9 cellular contexts compared by ENCODE assay signal in the genomic region with DNA sequence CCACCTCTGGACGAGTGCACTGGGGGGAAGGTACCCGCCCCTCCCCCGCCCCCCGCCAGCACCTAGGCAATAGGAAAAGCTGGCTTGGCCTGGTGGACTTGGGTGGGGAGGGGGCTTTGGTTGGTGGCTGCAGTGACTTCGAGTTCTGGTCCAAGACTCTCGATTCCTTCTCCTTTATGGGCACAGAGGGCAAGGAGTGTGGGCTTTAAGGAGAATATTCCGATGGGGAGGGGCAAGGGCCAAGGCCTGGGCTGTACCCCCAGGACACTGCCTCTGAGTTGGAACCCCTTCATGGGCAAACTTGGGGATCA. TPM values are rescaled to one million over a fixed set of nuclear protein-coding genes. Genes with fewer than 3 reads are reported as not detected.
A peak's percentile ranks its signal among the peaks of the same experiment; 100 is the strongest.
DNase-seq lines count a peak whose midpoint lies in the region; ATAC-seq and TF ChIP-seq lines count a peak whose summit lies in the region.
"Had no signal": no experiment of that assay in that cellular context is flagged by ENCODE, and none has a peak within 500 bp of the region (broad histone marks: within the 10 kb centered on the region; RNA-seq: fewer than 3 reads in every experiment).

No MANE protein-coding gene starts in this region.

- H3K36me3 Mint-ChIP-seq in naive thymus-derived CD8-positive, alpha-beta T cell = peaks cover 0 to 1% (median 0%) of the 10 kb centered on the region in 3 donors

- WGBS in ectodermal cell, 2 experiments = 3 to 4% methylated on average over 7 of the region's 7 CpGs

- TF ChIP-seq CTCF in BJ (IDR thresholded peaks at IDR 0.05; ENCODE audit: insufficient read depth, low read depth, low read length) = no peak

- H3K4me3 Mint-ChIP-seq in naive thymus-derived CD8-positive, alpha-beta T cell = peak overlapping the region; percentile 82 to 90 (median 86)

- DNase-seq in BJ (ENCODE audit: low read depth) = no peak
- DNase-seq in Jurkat, Clone E6-1 (ENCODE audit: low read depth, low spot score) = no peak
- DNase-seq in naive thymus-derived CD8-positive, alpha-beta T cell = no peak
- DNase-seq in SW 1271 (lab: John Stamatoyannopoulos, UW) = no peak
- DNase-seq in MV-4-11 (lab: John Stamatoyannopoulos, UW) = no peak
- DNase-seq in NCI-H2171 (lab: John Stamatoyannopoulos, UW) = no peak

- H3K27ac Mint-ChIP-seq in naive thymus-derived CD8-positive, alpha-beta T cell = peak overlapping the region; percentile 63 to 95 (median 91)

- CTCF ChIA-PET in BJ (lab: Yijun Ruan, JAX) = interaction anchor here (0.8 to 1.6 kb wide), 4 partner anchors 11 to 53 kb away, joined by 3 to 5 read pairs (median 4); partner anchors contain the start of gene LRRC59

- POLR2A ChIA-PET in BJ (lab: Charles Lee) = no interaction called here
- POLR2A ChIA-PET in naive thymus-derived CD8-positive, alpha-beta T cell (lab: Charles Lee) = interaction anchor here (0.9 to 2.6 kb wide), 3 partner anchors 29 to 53 kb away, joined by 3 to 12 read pairs (median 3); partner anchors contain the start of gene LRRC59

- H3K4me1 ChIP-seq in ectodermal cell (ENCODE audit: control insufficient read depth, insufficient read depth, low read length) = peaks cover 11% of the 10 kb centered on the region

- no peaks in the 10 kb centered on the region for H3K9me3 Mint-ChIP-seq in naive thymus-derived CD8-positive, alpha-beta T cell

- H3K9me3 ChIP-seq in ectodermal cell (ENCODE audit: control insufficient read depth, low read length) = no peaks in the 10 kb centered on the region

- no peak for ATAC-seq in naive thymus-derived CD8-positive, alpha-beta T cell
- no peak for ATAC-seq in HG02840 (IDR thresholded peaks at IDR 0.05; ENCODE audit: low FRiP score, unreplicated experiment)

- H3K4me1 Mint-ChIP-seq in naive thymus-derived CD8-positive, alpha-beta T cell = peaks cover 16 to 46% (median 30%) of the 10 kb centered on the region in 4 donors

- no peaks in the 10 kb centered on the region for H3K36me3 ChIP-seq in BJ (ENCODE audit: control insufficient read depth, insufficient read depth, low read length)
- no peaks in the 10 kb centered on the region for H3K36me3 ChIP-seq in ectodermal cell (ENCODE audit: control insufficient read depth, insufficient read depth, low read length)

- H3K4me3 ChIP-seq in BJ (ENCODE audit: low read depth, low read length) (peak overlapping the region; percentile 65), ectodermal cell (ENCODE audit: insufficient read depth, low read depth, low read length) (peak overlapping the region; percentile 68)
- peak overlapping the region; percentile 69 for H3K4me3 ChIP-seq in Jurkat, Clone E6-1 (ENCODE audit: low read length)

- H3K27me3 ChIP-seq in BJ (ENCODE audit: control insufficient read depth, insufficient read depth, low read length) (no peaks in the 10 kb centered on the region), ectodermal cell (ENCODE audit: control insufficient read depth, insufficient read depth, low read length, poor library complexity, severe bottlenecking) (peaks cover 4% of the 10 kb centered on the region)

- H3K27ac ChIP-seq in ectodermal cell (ENCODE audit: insufficient read depth, low read depth, low read length, poor library complexity, severe bottlenecking) = peak overlapping the region; percentile 28

- H3K27me3 Mint-ChIP-seq in naive thymus-derived CD8-positive, alpha-beta T cell = no peaks in the 10 kb centered on the region

RNA-seq across cellular contexts. Expression of gene ACSF2, which starts 0.4 kb away (rescaled TPM):
- polyA plus RNA-seq in BJ (2011; rRNA removed) = 19.9 and 25.4 TPM in 2 replicates
- polyA minus RNA-seq in BJ (2011; rRNA and poly(A)+ RNA removed) = 19.8 and 31.7 TPM in 2 replicates
- 39.5 TPM for polyA plus RNA-seq in Jurkat, Clone E6-1 (2012; ENCODE audit: insufficient read depth, insufficient read length)
- 17.6 TPM for polyA plus RNA-seq in ectodermal cell (2013, experiment 1 of 4)
- polyA plus RNA-seq in ectodermal cell (2013, experiment 2 of 4) = 15.0 TPM
- polyA plus RNA-seq in ectodermal cell (2013, experiment 3 of 4) = 14.9 TPM
- 21.0 TPM for polyA plus RNA-seq in ectodermal cell (2013, experiment 4 of 4)
- 10 to 100 TPM; 22.4 to 25.9 TPM for total RNA-seq in naive thymus-derived CD8-positive, alpha-beta T cell
- 1 to 10 TPM; 1.2 to 2.3 (median 2.1) TPM for polyA plus RNA-seq in naive thymus-derived CD8-positive, alpha-beta T cell

RNA-seq across cellular contexts. Expression of gene LRRC59, which starts 29.1 kb away (rescaled TPM):
- 110 and 119 TPM in 2 replicates for polyA plus RNA-seq in BJ (2011; rRNA removed)
- polyA minus RNA-seq in BJ (2011; rRNA and poly(A)+ RNA removed) = 99.3 and 106 TPM in 2 replicates
- polyA plus RNA-seq in Jurkat, Clone E6-1 (2012; ENCODE audit: insufficient read depth, insufficient read length) = 121 TPM
- 79.7 TPM for polyA plus RNA-seq in ectodermal cell (2013, experiment 1 of 4)
- polyA plus RNA-seq in ectodermal cell (2013, experiment 2 of 4) = 81.7 TPM
- polyA plus RNA-seq in ectodermal cell (2013, experiment 3 of 4) = 64.3 TPM
- 65.3 TPM for polyA plus RNA-seq in ectodermal cell (2013, experiment 4 of 4)
- total RNA-seq in naive thymus-derived CD8-positive, alpha-beta T cell = 10 to 100 TPM; 25.7 to 27.7 TPM
- polyA plus RNA-seq in naive thymus-derived CD8-positive, alpha-beta T cell = 10 to 100 TPM; 12.8 to 14.1 (median 13.8) TPM

RNA-seq across cellular contexts. Expression of gene CHAD, which starts 42.3 kb away (rescaled TPM):
- polyA plus RNA-seq in BJ (2011; rRNA removed) = not detected in 2 replicates
- polyA minus RNA-seq in BJ (2011; rRNA and poly(A)+ RNA removed) = not detected in 2 replicates
- polyA plus RNA-seq in Jurkat, Clone E6-1 (2012; ENCODE audit: insufficient read depth, insufficient read length) = not detected
- not detected for polyA plus RNA-seq in ectodermal cell (2013, experiment 1 of 4)
- not detected for polyA plus RNA-seq in ectodermal cell (2013, experiment 2 of 4)
- not detected for polyA plus RNA-seq in ectodermal cell (2013, experiment 3 of 4)
- polyA plus RNA-seq in ectodermal cell (2013, experiment 4 of 4) = not detected
- not detected for total RNA-seq in naive thymus-derived CD8-positive, alpha-beta T cell
- polyA plus RNA-seq in naive thymus-derived CD8-positive, alpha-beta T cell = not detected
- total RNA-seq: subcutaneous adipose tissue had no signal

RNA-seq across cellular contexts. Expression of gene RSAD1, which starts 52.2 kb away (rescaled TPM):
- 17.5 and 22.6 TPM in 2 replicates for polyA plus RNA-seq in BJ (2011; rRNA removed)
- polyA minus RNA-seq in BJ (2011; rRNA and poly(A)+ RNA removed) = 7.9 and 13.9 TPM in 2 replicates
- polyA plus RNA-seq in Jurkat, Clone E6-1 (2012; ENCODE audit: insufficient read depth, insufficient read length) = 84.2 TPM
- 20.8 TPM for polyA plus RNA-seq in ectodermal cell (2013, experiment 1 of 4)
- polyA plus RNA-seq in ectodermal cell (2013, experiment 2 of 4) = 17.6 TPM
- polyA plus RNA-seq in ectodermal cell (2013, experiment 3 of 4) = 17.8 TPM
- 18.2 TPM for polyA plus RNA-seq in ectodermal cell (2013, experiment 4 of 4)
- 10 to 100 TPM; 88.2 to 90.6 TPM for total RNA-seq in naive thymus-derived CD8-positive, alpha-beta T cell
- 10 to 100 TPM; 61.3 to 78.8 (median 64.2) TPM for polyA plus RNA-seq in naive thymus-derived CD8-positive, alpha-beta T cell

RNA-seq across cellular contexts. Expression of gene EME1, which starts 53.4 kb away (rescaled TPM):
- polyA plus RNA-seq in BJ (2011; rRNA removed) = 5.3 and 5.9 TPM in 2 replicates
- 2.2 and 2.6 TPM in 2 replicates for polyA minus RNA-seq in BJ (2011; rRNA and poly(A)+ RNA removed)
- polyA plus RNA-seq in Jurkat, Clone E6-1 (2012; ENCODE audit: insufficient read depth, insufficient read length) = 69.9 TPM
- polyA plus RNA-seq in ectodermal cell (2013, experiment 1 of 4) = 29.6 TPM
- polyA plus RNA-seq in ectodermal cell (2013, experiment 2 of 4) = 24.3 TPM
- polyA plus RNA-seq in ectodermal cell (2013, experiment 3 of 4) = 24.2 TPM
- 28.7 TPM for polyA plus RNA-seq in ectodermal cell (2013, experiment 4 of 4)
- 1 to 10 TPM; 1.9 to 2.7 TPM for total RNA-seq in naive thymus-derived CD8-positive, alpha-beta T cell
- polyA plus RNA-seq in naive thymus-derived CD8-positive, alpha-beta T cell = under 1 TPM in 1 of 3 donors, not detected in 2; 0.38 TPM
